Comparison of ENCODE assay signal across 18 cellular contexts in genomic region chr17:50961282-50962220, GRCh38.
DNase-seq lines count a peak whose midpoint lies in the region; ATAC-seq, FAIRE-seq and TF ChIP-seq lines count a peak whose summit lies in the region.
"Had no signal": no experiment of that assay in that cellular context is flagged by ENCODE, and none has a peak within 500 bp of the region (broad histone marks: within the 10 kb centered on the region; RNA-seq: fewer than 3 reads in every experiment).

No MANE protein-coding gene starts in this region.

- in situ Hi-C loops in K562 (cut with MboI) (no loop called here), HepG2 (cut with HindIII; ENCODE audit: extremely low pct_ligation_motif_present, low pct_unique_long_range_greater_than_20kb) (no loop called here)

- H3K4me3 Mint-ChIP-seq in progenitor cell of endocrine pancreas (ENCODE audit: low read depth): no peak overlapping the region
- H3K4me3 Mint-ChIP-seq: CD4-positive, CD25-positive, alpha-beta regulatory T cell had no signal

- H3K4me1 ChIP-seq in BE2C (peaks cover 20% of the 10 kb centered on the region), K562 (replicated peaks in 1 of 2; ENCODE audit: control insufficient read depth in 2 of 2, insufficient read depth in 2 of 2, low read length in 2 of 2) (no peaks in the 10 kb centered on the region), HepG2 (ENCODE audit: insufficient read depth, low read length) (peaks cover 29% of the 10 kb centered on the region)

- no peaks in the 10 kb centered on the region for H3K9me3 Mint-ChIP-seq in progenitor cell of endocrine pancreas (ENCODE audit: low read depth)
- H3K9me3 Mint-ChIP-seq: CD4-positive, CD25-positive, alpha-beta regulatory T cell had no signal

- H3K4me2 ChIP-seq in K562 (ENCODE audit: insufficient read depth, low read length) (no peak overlapping the region), HepG2 (ENCODE audit: low read depth, low read length) (no peak overlapping the region)

- H3K79me2 ChIP-seq in K562 (ENCODE audit: control insufficient read depth, insufficient read depth, low read length) (no peaks in the 10 kb centered on the region), HepG2 (ENCODE audit: insufficient read depth, low read length) (no peaks in the 10 kb centered on the region)

- DNase-seq in BE2C: peak; percentile 65
- peak; percentile 43 for DNase-seq in D341Med (ENCODE audit: low spot score)
- DNase-seq in K562 (ENCODE audit: extremely low read depth in 1 of 4, low spot score in 3 of 4): no peak
- DNase-seq in HepG2 (ENCODE audit: low spot score): no peak
- DNase-seq in progenitor cell of endocrine pancreas (ENCODE audit: low spot score, unreplicated experiment): no peak
- DNase-seq: Calu3; CD4-positive, CD25-positive, alpha-beta regulatory T cell; HCEC 1CT; Karpas-422; MG63; NCI-H1092; NCI-H146; NCI-H2081; NCI-H510A treated with DMSO at 0.1 percent for 48 hours; NK-92 treated with Interleukin-12 subunit alpha and Interleukin-12 subunit beta, amount 100 ng/mL, for 24 hours; RPMI8226 had no signal

- TF ChIP-seq RAD21 in K562 (CRISPR knock-in tag; conservative IDR thresholded peaks at IDR 0.05 in 1 of 2, IDR thresholded peaks at IDR 0.05 in 1 of 2) (no peak), HepG2 (CRISPR knock-in tag; IDR thresholded peaks at IDR 0.05) (no peak)

- H2AFZ ChIP-seq in K562 (ENCODE audit: low read depth, low read length): no peak overlapping the region
- no peak overlapping the region for H2AFZ ChIP-seq in HepG2 (ENCODE audit: low read length)

- CTCF ChIA-PET in K562 (lab: Yijun Ruan, JAX; ENCODE audit: low intra/inter-chr PET ratio) (no interaction called here), HepG2 (lab: Yijun Ruan, JAX; ENCODE audit: low intra/inter-chr PET ratio, low total read pairs) (no interaction called here)

- H4K20me1 ChIP-seq in K562 (replicated peaks; ENCODE audit: control insufficient read depth, insufficient read depth, low read length): no peaks in the 10 kb centered on the region
- H4K20me1 ChIP-seq in HepG2 (ENCODE audit: insufficient read depth, low read length): no peaks in the 10 kb centered on the region

- peak; percentile 33; the same call in 1 of the 3 replicates for ATAC-seq in K562
- peak; percentile 39 for ATAC-seq in HepG2
- no peak for ATAC-seq in HG03457 (IDR thresholded peaks at IDR 0.05; ENCODE audit: unreplicated experiment)
- no peak for ATAC-seq in HG02981 (IDR thresholded peaks at IDR 0.05; ENCODE audit: unreplicated experiment)

- no peaks in the 10 kb centered on the region for H3K27me3 Mint-ChIP-seq in progenitor cell of endocrine pancreas
- H3K27me3 Mint-ChIP-seq: CD4-positive, CD25-positive, alpha-beta regulatory T cell had no signal

- TF ChIP-seq EP300 in K562 (IDR thresholded peaks at IDR 0.05; ENCODE audit: low read length): no peak
- no peak for TF ChIP-seq EP300 in HepG2 (IDR thresholded peaks at IDR 0.05; ENCODE audit: low read depth in 2 of 2, low read length in 2 of 2)
- TF ChIP-seq EP300 in HepG2 (CRISPR knock-in tag; IDR thresholded peaks at IDR 0.05; ENCODE audit: borderline replicate concordance): no peak

- H3K9ac ChIP-seq in K562 (ENCODE audit: insufficient read depth in 1 of 2, low read depth in 2 of 2, low read length in 2 of 2) (no peak overlapping the region), HepG2 (ENCODE audit: insufficient read depth, low read depth, low read length) (no peak overlapping the region)

- no peak for TF ChIP-seq POLR2A in K562 (conservative IDR thresholded peaks at IDR 0.05)
- no peak for TF ChIP-seq POLR2A in HepG2 (IDR thresholded peaks at IDR 0.05; ENCODE audit: insufficient read depth in 1 of 2, low read depth in 2 of 2, low read length in 2 of 2)

- H3K27me3 ChIP-seq in BE2C (no peaks in the 10 kb centered on the region), K562 (ENCODE audit: control insufficient read depth in 2 of 2, insufficient read depth in 2 of 2, low read length in 2 of 2) (no peaks in the 10 kb centered on the region), HepG2 (ENCODE audit: control insufficient read depth in 1 of 2, insufficient read depth in 2 of 2, low read length in 2 of 2) (no peaks in the 10 kb centered on the region)
- H3K27me3 ChIP-seq: MG63 had no signal

- WGBS in K562 (ENCODE audit: insufficient coverage, low coverage, missing lambda C conversion rate): 80% methylated on average over 9 of the region's 9 CpGs
- WGBS in HepG2 (ENCODE audit: low lambda C conversion rate): 96% methylated on average over 9 of the region's 9 CpGs

- BruUV-seq in K562 (replicated peaks; lab: Mats Ljungman, UMichigan) (no TSS peak), HepG2 (replicated peaks; lab: Mats Ljungman, UMichigan) (no TSS peak)

- intact Hi-C loops in K562 (cut with micrococcal nuclease): no loop called here
- intact Hi-C loops in HepG2 (cut with micrococcal nuclease; ENCODE audit: unreplicated experiment): no loop called here

- no peak overlapping the region for H3K27ac Mint-ChIP-seq in progenitor cell of endocrine pancreas

- no peak overlapping the region for H3K27ac ChIP-seq in K562 (ENCODE audit: extremely low read depth, low read depth, low read length)
- no peak overlapping the region for H3K27ac ChIP-seq in HepG2 (ENCODE audit: extremely low read length, insufficient read depth, low read length)

- no peaks in the 10 kb centered on the region for H3K4me1 Mint-ChIP-seq in progenitor cell of endocrine pancreas (ENCODE audit: low read depth)

- TF ChIP-seq CTCF in BE2C (IDR thresholded peaks at IDR 0.05; ENCODE audit: low read depth, low read length): peak; percentile 55
- no peak for TF ChIP-seq CTCF in K562 (IDR thresholded peaks at IDR 0.05 in 2 of 3, conservative IDR thresholded peaks at IDR 0.05 in 1 of 3; ENCODE audit: insufficient read depth in 2 of 3, low read depth in 1 of 3, low read length in 3 of 3)
- TF ChIP-seq CTCF in HepG2 (CRISPR knock-in tag; IDR thresholded peaks at IDR 0.05): no peak
- TF ChIP-seq CTCF in progenitor cell of endocrine pancreas (IDR thresholded peaks at IDR 0.05; ENCODE audit: unreplicated experiment): no peak

- H3K4me3 ChIP-seq in BE2C (ENCODE audit: low read depth, low read length): 0 out of 2 replicates have a peak overlapping the region, but pooled peaks have one; percentile 11
- H3K4me3 ChIP-seq in K562: no peak overlapping the region
- no peak overlapping the region for H3K4me3 ChIP-seq in HepG2 (replicated peaks in 1 of 3; ENCODE audit: insufficient read depth in 1 of 3, low read depth in 2 of 3, low read length in 3 of 3)
- H3K4me3 ChIP-seq: MG63 had no signal

- H3K9me3 ChIP-seq in BE2C (no peaks in the 10 kb centered on the region), K562 (replicated peaks; ENCODE audit: control insufficient read depth, insufficient read depth, low read depth, low read length) (no peaks in the 10 kb centered on the region), HepG2 (ENCODE audit: low read length) (no peaks in the 10 kb centered on the region)
- H3K9me3 ChIP-seq: MG63 had no signal

- peaks cover 7% of the 10 kb centered on the region for H3K36me3 Mint-ChIP-seq in progenitor cell of endocrine pancreas (ENCODE audit: insufficient read depth)

- POLR2A ChIA-PET in K562 (lab: Yijun Ruan, JAX): interaction anchor here (1.0 kb wide), 1 partner anchor 13 kb away, joined by 3 read pairs; no protein-coding TSS in a partner anchor
- POLR2A ChIA-PET in HepG2 (lab: Yijun Ruan, JAX): interaction anchor here (0.5 to 1.7 kb wide), 2 partner anchors 95 to 202 kb away, joined by 3 to 5 read pairs; partner anchors contain the start of gene TOB1

- H3K36me3 ChIP-seq in BE2C (no peaks in the 10 kb centered on the region; the same call in 1 of the 2 replicates), K562 (ENCODE audit: control insufficient read depth, insufficient read depth, low read length) (peaks cover 32% of the 10 kb centered on the region), HepG2 (replicated peaks in 1 of 2; ENCODE audit: control insufficient read depth in 1 of 2, insufficient read depth in 2 of 2, low read length in 2 of 2) (peaks cover 0 to 18% of the 10 kb centered on the region in 2 experiments; a peak in 4 of 5 replicates)

- FAIRE-seq in K562 (lab: Jason Lieb, UNC) (no peak), HepG2 (lab: Jason Lieb, UNC) (no peak)

- H3K9me1 ChIP-seq in K562 (ENCODE audit: control insufficient read depth, insufficient read depth, low read length): no peaks in the 10 kb centered on the region

TF ChIP-seq in K562, 482 proteins besides CTCF, POLR2A, EP300 and RAD21 (continues in another document):
- TF ChIP-seq E2F5 (CRISPR knock-in tag; IDR thresholded peaks at IDR 0.05) (no peak), TAL1 (IDR thresholded peaks at IDR 0.05) (no peak), ZNF551 (CRISPR knock-in tag; IDR thresholded peaks at IDR 0.05) (no peak), ZNF699 (CRISPR knock-in tag; IDR thresholded peaks at IDR 0.05; ENCODE audit: insufficient replicate concordance) (no peak)

TF ChIP-seq in HepG2, 621 proteins besides CTCF, POLR2A, EP300 and RAD21:
- no peak for TF ChIP-seq FOXK2 (IDR thresholded peaks at IDR 0.05)

Comparison
In these comparisons a context has a peak if more than half of its experiments do, and no peak if none do; other contexts are left out.
1. DNase-seq: peak in BE2C (single experiment) and D341Med (single experiment); none in K562 (0 of 4), HepG2 (single experiment) and progenitor cell of endocrine pancreas (single experiment).
2. ATAC-seq: peak in K562 (single experiment) and HepG2 (single experiment); none in HG03457 (single experiment) and HG02981 (single experiment).